ENCODE assay signal across 10 cellular contexts in genomic region chr1:37288900-37289299, GRCh38.
DNase-seq lines count a peak whose midpoint lies in the region; ATAC-seq, FAIRE-seq and TF ChIP-seq lines count a peak whose summit lies in the region.
"Had no signal": no experiment of that assay in that cellular context is flagged by ENCODE, and none has a peak within 500 bp of the region (broad histone marks: within the 10 kb centered on the region; RNA-seq: fewer than 3 reads in every experiment).

No MANE protein-coding gene starts in this region.

- no peak for TF ChIP-seq POLR2A in H54 (IDR thresholded peaks at IDR 0.05; ENCODE audit: low read depth, low read length)

- H3K4me3 ChIP-seq in GM12865 (ENCODE audit: low read depth, low read length) = peak overlapping the region; percentile 48

- ATAC-seq in GM19395 (IDR thresholded peaks at IDR 0.05; ENCODE audit: unreplicated experiment) (peak; percentile 97), HG03095 (IDR thresholded peaks at IDR 0.05; ENCODE audit: unreplicated experiment) (peak; percentile 90)

- DNase-seq in GM12865 (ENCODE audit: low read depth) (peak; percentile 97), SIG-M5 treated with dmso at 0.1 percent for 504 hours (lab: John Stamatoyannopoulos, UW; ENCODE audit: unreplicated experiment) (peak; percentile 58), NCI-H1694 treated with DMSO at 0.1 percent for 48 hours (lab: John Stamatoyannopoulos, UW) (no peak), SHP77 (lab: John Stamatoyannopoulos, UW) (no peak), H54 (ENCODE audit: insufficient read length, low spot score) (no peak), AG08395 (ENCODE audit: low spot score) (no peak)
- DNase-seq: DND-41, NCI-H1694 had no signal

- no peak for TF ChIP-seq CTCF in GM12865 (IDR thresholded peaks at IDR 0.05; ENCODE audit: insufficient read depth, low read depth, low read length, missing control alignments)

- no peak for FAIRE-seq in H54 (lab: Jason Lieb, UNC)

Comparison
In these comparisons a context has a peak if more than half of its experiments do, and no peak if none do; other contexts are left out.
1. DNase-seq: peak in GM12865 (single experiment) and SIG-M5 treated with dmso at 0.1 percent for 504 hours (single experiment); none in NCI-H1694 treated with DMSO at 0.1 percent for 48 hours (single experiment), SHP77 (0 of 2), H54 (single experiment) and AG08395 (single experiment).